ENCODE assay signal across 9 cellular contexts in the genomic region with DNA sequence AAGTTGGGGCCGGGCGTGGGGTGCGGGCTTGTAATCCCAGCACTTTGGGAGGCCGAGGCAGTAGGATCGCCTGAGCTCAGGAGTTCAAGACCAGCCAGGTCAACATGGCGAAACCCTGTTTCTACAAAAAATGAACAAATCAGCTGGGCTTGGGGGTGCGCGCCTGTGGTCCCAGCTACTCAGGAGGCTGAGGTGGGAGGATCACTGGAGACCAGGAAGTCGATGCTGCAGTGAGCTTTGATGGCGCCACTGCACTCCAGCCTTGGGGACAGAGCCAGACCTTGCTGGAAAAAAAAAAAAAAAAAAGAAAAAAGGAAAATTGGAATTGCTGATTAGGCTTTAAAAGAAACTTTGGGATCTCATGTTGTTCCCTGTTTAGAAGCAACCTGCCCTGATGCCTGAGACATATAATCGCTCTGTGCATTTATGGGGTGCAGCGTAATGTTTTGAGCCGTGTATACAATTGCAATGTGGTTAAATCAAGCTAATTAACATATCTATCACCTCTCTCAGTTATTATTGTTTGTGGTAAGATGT. TPM values are rescaled to one million over a fixed set of nuclear protein-coding genes. Genes with fewer than 3 reads are reported as not detected.
DNase-seq lines count a peak whose midpoint lies in the region; ATAC-seq and TF ChIP-seq lines count a peak whose summit lies in the region.
"Had no signal": no experiment of that assay in that cellular context is flagged by ENCODE, and none has a peak within 500 bp of the region (broad histone marks: within the 10 kb centered on the region; RNA-seq: fewer than 3 reads in every experiment).

No MANE protein-coding gene starts in this region.

- ATAC-seq in HG03039 (IDR thresholded peaks at IDR 0.05; ENCODE audit: unreplicated experiment) = no peak
- ATAC-seq in GM18867 (IDR thresholded peaks at IDR 0.05; ENCODE audit: unreplicated experiment) = no peak

- peak overlapping the region; percentile 57; the same call in 1 of the 2 replicates for H3K4me3 ChIP-seq in GM08714 (ENCODE audit: low read length)
- H3K4me3 ChIP-seq in WI38 (ENCODE audit: low read depth, low read length) = peak overlapping the region; percentile 43
- peak overlapping the region; percentile 60 for H3K4me3 ChIP-seq in fibroblast of the aortic adventitia (ENCODE audit: low read depth, low read length)
- H3K4me3 ChIP-seq in retinal pigment epithelial cell (ENCODE audit: low read length) = peak overlapping the region; percentile 40

- DNase-seq in fibroblast of the aortic adventitia (ENCODE audit: low read depth) = no peak
- no peak for DNase-seq in retinal pigment epithelial cell (ENCODE audit: low read depth)
- no peak for DNase-seq in 8988T
- no peak for DNase-seq in DMS53 treated with DMSO at 0.1 percent for 48 hours (lab: John Stamatoyannopoulos, UW; ENCODE audit: unreplicated experiment)

- TF ChIP-seq CTCF in WI38 (IDR thresholded peaks at IDR 0.05; ENCODE audit: low read depth, low read length) (no peak), fibroblast of the aortic adventitia (IDR thresholded peaks at IDR 0.05; ENCODE audit: insufficient read depth, low read length) (no peak), retinal pigment epithelial cell (conservative IDR thresholded peaks at IDR 0.05; ENCODE audit: low read depth, low read length) (no peak)

RNA-seq across cellular contexts. Expression of gene AKR1E2, which starts 0.8 kb away (rescaled TPM):
- total RNA-seq in fibroblast of the aortic adventitia (ENCODE audit: low replicate concordance) = 1.3 and 4.6 TPM in 2 replicates
- total RNA-seq: LHCN-M2 had no signal
